In the genomic region with DNA sequence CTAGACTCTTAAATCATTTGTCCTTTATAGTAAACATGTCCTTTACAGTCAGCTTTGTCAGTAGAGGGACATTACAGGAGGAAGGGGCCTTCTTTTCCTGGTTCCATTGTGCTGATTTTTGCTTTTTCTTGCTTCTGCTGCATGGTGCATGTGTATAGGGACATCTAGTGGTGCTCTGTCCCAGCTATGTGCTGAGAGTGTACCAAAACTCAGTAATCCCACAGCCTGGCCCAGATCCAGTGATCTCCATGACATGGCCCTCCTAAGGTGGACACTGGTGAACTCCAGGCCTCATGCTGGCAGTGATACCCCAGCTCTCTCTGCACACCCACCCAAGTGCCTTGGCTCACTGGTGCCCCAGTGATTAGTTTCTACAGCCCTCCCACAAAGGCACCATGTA, we compare ENCODE assay signal across 11 cellular contexts. TPM values are rescaled to one million over a fixed set of nuclear protein-coding genes. Genes with fewer than 3 reads are reported as not detected.
A peak's percentile ranks its signal among the peaks of the same experiment; 100 is the strongest.
DNase-seq lines count a peak whose midpoint lies in the region; ATAC-seq, FAIRE-seq and TF ChIP-seq lines count a peak whose summit lies in the region.
"Had no signal": no experiment of that assay in that cellular context is flagged by ENCODE, and none has a peak within 500 bp of the region (broad histone marks: within the 10 kb centered on the region; RNA-seq: fewer than 3 reads in every experiment).

No MANE protein-coding gene starts in this region.

- H3K36me3 ChIP-seq in GM12878 (ENCODE audit: control insufficient read depth in 2 of 2, insufficient read depth in 2 of 2, low read length in 1 of 2): no peaks in the 10 kb centered on the region
- H3K36me3 ChIP-seq: vagina had no signal

- in situ Hi-C loops in GM12878 (cut with MboI): no loop called here

- FAIRE-seq in GM12878 (lab: Jason Lieb, UNC): peak; percentile 13

- POLR2A ChIA-PET in GM12878 (lab: Charles Lee): no interaction called here

- H3K36me3 Mint-ChIP-seq in activated CD8-positive, alpha-beta memory T cell treated with anti-CD3 and anti-CD28 coated beads, Interleukin-2, amount 10 ng/mL, durations not matched to agents 7 days and 5 days: no peaks in the 10 kb centered on the region
- H3K36me3 Mint-ChIP-seq: activated naive CD4-positive, alpha-beta T cell treated with anti-CD3 and anti-CD28 coated beads, Interleukin-2, amount 10 ng/mL, durations not matched to agents 7 days and 5 days had no signal

- H3K4me1 ChIP-seq in GM12878 (ENCODE audit: control insufficient read depth, insufficient read depth, low read length): no peaks in the 10 kb centered on the region
- H3K4me1 ChIP-seq: vagina had no signal

- ATAC-seq in GM12878: peak; percentile 84
- ATAC-seq in activated CD8-positive, alpha-beta memory T cell treated with anti-CD3 and anti-CD28 coated beads, Interleukin-2, amount 10 ng/mL, durations not matched to agents 7 days and 5 days: no peak
- ATAC-seq in HG02938 (IDR thresholded peaks at IDR 0.05; ENCODE audit: unreplicated experiment): no peak
- ATAC-seq in stimulated activated naive CD8-positive, alpha-beta T cell treated with anti-CD3 and anti-CD28 coated beads, Interleukin-15, amount 100 ng/mL, for 72 hours: no peak
- ATAC-seq in GM21737 (IDR thresholded peaks at IDR 0.05; ENCODE audit: unreplicated experiment): no peak

- CTCF ChIA-PET in GM12878 (lab: Yijun Ruan, JAX): interaction anchor here (0.9 to 2.8 kb wide), 12 partner anchors 15 to 451 kb away, joined by 3 to 25 read pairs (median 4); a partner anchor contains a TSS
- CTCF ChIA-PET in activated CD8-positive, alpha-beta memory T cell treated with anti-CD3 and anti-CD28 coated beads, Interleukin-2, amount 10 ng/mL, durations not matched to agents 7 days and 5 days (lab: Charles Lee): no interaction called here

- H3K9me3 Mint-ChIP-seq in activated CD8-positive, alpha-beta memory T cell treated with anti-CD3 and anti-CD28 coated beads, Interleukin-2, amount 10 ng/mL, durations not matched to agents 7 days and 5 days (ENCODE audit: low read depth): no peaks in the 10 kb centered on the region
- no peaks in the 10 kb centered on the region for H3K9me3 Mint-ChIP-seq in stimulated activated naive CD8-positive, alpha-beta T cell treated with anti-CD3 and anti-CD28 coated beads, Interleukin-15, amount 100 ng/mL, for 72 hours
- H3K9me3 Mint-ChIP-seq: activated naive CD4-positive, alpha-beta T cell treated with anti-CD3 and anti-CD28 coated beads, Interleukin-2, amount 10 ng/mL, durations not matched to agents 7 days and 5 days had no signal

- H3K4me1 Mint-ChIP-seq in activated CD8-positive, alpha-beta memory T cell treated with anti-CD3 and anti-CD28 coated beads, Interleukin-2, amount 10 ng/mL, durations not matched to agents 7 days and 5 days: no peaks in the 10 kb centered on the region
- no peaks in the 10 kb centered on the region for H3K4me1 Mint-ChIP-seq in stimulated activated naive CD8-positive, alpha-beta T cell treated with anti-CD3 and anti-CD28 coated beads, Interleukin-15, amount 100 ng/mL, for 72 hours
- H3K4me1 Mint-ChIP-seq: activated naive CD4-positive, alpha-beta T cell treated with anti-CD3 and anti-CD28 coated beads, Interleukin-2, amount 10 ng/mL, durations not matched to agents 7 days and 5 days had no signal

- TF ChIP-seq POLR2A in GM12878 (IDR thresholded peaks at IDR 0.05; ENCODE audit: low read depth, low read length): no peak

- no peaks in the 10 kb centered on the region for H3K9me3 ChIP-seq in GM12878 (replicated peaks; ENCODE audit: control insufficient read depth, insufficient read depth, low read length)
- H3K9me3 ChIP-seq: vagina had no signal

- H3K27me3 ChIP-seq in GM12878 (replicated peaks in 1 of 2; ENCODE audit: control insufficient read depth in 2 of 2, insufficient read depth in 2 of 2, low read length in 1 of 2): no peaks in the 10 kb centered on the region
- H3K27me3 ChIP-seq: vagina had no signal

- TF ChIP-seq CTCF in HFF-Myc (IDR thresholded peaks at IDR 0.05; ENCODE audit: low read depth, low read length, missing control alignments) (peak; percentile 31), GM12878 (IDR thresholded peaks at IDR 0.05 in 2 of 3, conservative IDR thresholded peaks at IDR 0.05 in 1 of 3; ENCODE audit: control insufficient read depth in 2 of 3, extremely low read depth in 1 of 3, insufficient read depth in 1 of 3, low read depth in 3 of 3, low read length in 3 of 3) (peak; percentile 39 to 48 (median 45); a peak in 4 of 6 replicates)

- intact Hi-C loops in GM12878 (cut with micrococcal nuclease; ENCODE audit: unreplicated experiment): loop anchor here (1.0 to 10.0 kb wide), 6 partner anchors 75 to 525 kb away; a partner anchor contains a TSS

- H3K9ac ChIP-seq in GM12878 (ENCODE audit: control insufficient read depth, insufficient read depth, low read length): no peak overlapping the region

- TF ChIP-seq EP300 in GM12878 (IDR thresholded peaks at IDR 0.05; ENCODE audit: borderline replicate concordance in 1 of 2, control insufficient read depth in 1 of 2, low read depth in 2 of 2, low read length in 2 of 2): no peak

- TF ChIP-seq RAD21 in GM12878 (IDR thresholded peaks at IDR 0.05; ENCODE audit: insufficient read depth, low read depth, low read length): peak; percentile 63

- no TSS peak for BruUV-seq in GM12878 (replicated peaks; lab: Mats Ljungman, UMichigan)

- RAD21 ChIA-PET in GM12878 (lab: Charles Lee; ENCODE audit: unreplicated experiment): interaction anchor here (0.9 to 3.2 kb wide), 5 partner anchors 90 to 396 kb away, joined by 3 to 17 read pairs (median 3); a partner anchor contains a TSS

- no peak overlapping the region for H3K27ac ChIP-seq in GM12878 (ENCODE audit: control insufficient read depth, insufficient read depth)
- H3K27ac ChIP-seq: vagina had no signal

- no peak overlapping the region for H3K4me2 ChIP-seq in GM12878 (ENCODE audit: control insufficient read depth, insufficient read depth)

- H3K4me3 ChIP-seq in HFF-Myc (replicated peaks; ENCODE audit: low read depth, low read length) (no peak overlapping the region), GM12878 (no peak overlapping the region)
- H3K4me3 ChIP-seq: vagina had no signal

- no peak overlapping the region for H2AFZ ChIP-seq in GM12878 (ENCODE audit: control insufficient read depth, low read depth, low read length)

- no peaks in the 10 kb centered on the region for H3K27me3 Mint-ChIP-seq in activated CD8-positive, alpha-beta memory T cell treated with anti-CD3 and anti-CD28 coated beads, Interleukin-2, amount 10 ng/mL, durations not matched to agents 7 days and 5 days
- H3K27me3 Mint-ChIP-seq in stimulated activated naive CD8-positive, alpha-beta T cell treated with anti-CD3 and anti-CD28 coated beads, Interleukin-15, amount 100 ng/mL, for 72 hours: no peaks in the 10 kb centered on the region
- H3K27me3 Mint-ChIP-seq: activated naive CD4-positive, alpha-beta T cell treated with anti-CD3 and anti-CD28 coated beads, Interleukin-2, amount 10 ng/mL, durations not matched to agents 7 days and 5 days had no signal

- H3K27ac Mint-ChIP-seq in activated CD8-positive, alpha-beta memory T cell treated with anti-CD3 and anti-CD28 coated beads, Interleukin-2, amount 10 ng/mL, durations not matched to agents 7 days and 5 days: no peak overlapping the region
- peak overlapping the region in 1 of 2 donors; percentile 82 for H3K27ac Mint-ChIP-seq in stimulated activated naive CD8-positive, alpha-beta T cell treated with anti-CD3 and anti-CD28 coated beads, Interleukin-15, amount 100 ng/mL, for 72 hours
- H3K27ac Mint-ChIP-seq: activated naive CD4-positive, alpha-beta T cell treated with anti-CD3 and anti-CD28 coated beads, Interleukin-2, amount 10 ng/mL, durations not matched to agents 7 days and 5 days had no signal

- no peaks in the 10 kb centered on the region for H3K79me2 ChIP-seq in GM12878 (ENCODE audit: control insufficient read depth, insufficient read depth, low read length)

- DNase-seq in DMS53 (lab: John Stamatoyannopoulos, UW) (peak; percentile 55), HFF-Myc (ENCODE audit: extremely low read depth, low read depth) (no peak), GM12878 (ENCODE audit: low read depth, low spot score) (no peak), lung microvascular endothelial cell (ENCODE audit: low read depth in 2 of 2) (peak; percentile 37 to 47)
- DNase-seq in activated CD8-positive, alpha-beta memory T cell treated with anti-CD3 and anti-CD28 coated beads, Interleukin-2, amount 10 ng/mL, durations not matched to agents 7 days and 5 days: no peak
- no peak for DNase-seq in stimulated activated naive CD8-positive, alpha-beta T cell treated with anti-CD3 and anti-CD28 coated beads, Interleukin-15, amount 100 ng/mL, for 72 hours
- DNase-seq: activated naive CD4-positive, alpha-beta T cell treated with anti-CD3 and anti-CD28 coated beads, Interleukin-2, amount 10 ng/mL, durations not matched to agents 7 days and 5 days; Right ventricle myocardium superior had no signal

- SMC1A ChIA-PET in GM12878 (lab: Charles Lee; ENCODE audit: uncharacterized antibody, unreplicated experiment): interaction anchor here (0.6 to 2.5 kb wide), 17 partner anchors 11 to 753 kb away, joined by 3 to 21 read pairs (median 3); a partner anchor contains a TSS

- H4K20me1 ChIP-seq in GM12878 (ENCODE audit: control insufficient read depth, insufficient read depth): no peaks in the 10 kb centered on the region

- H3K4me3 Mint-ChIP-seq in activated CD8-positive, alpha-beta memory T cell treated with anti-CD3 and anti-CD28 coated beads, Interleukin-2, amount 10 ng/mL, durations not matched to agents 7 days and 5 days: no peak overlapping the region
- H3K4me3 Mint-ChIP-seq in stimulated activated naive CD8-positive, alpha-beta T cell treated with anti-CD3 and anti-CD28 coated beads, Interleukin-15, amount 100 ng/mL, for 72 hours: no peak overlapping the region
- H3K4me3 Mint-ChIP-seq: activated naive CD4-positive, alpha-beta T cell treated with anti-CD3 and anti-CD28 coated beads, Interleukin-2, amount 10 ng/mL, durations not matched to agents 7 days and 5 days had no signal

RNA-seq across cellular contexts. Expression of a gene that starts 45.2 kb away (rescaled TPM):
- total RNA-seq in GM12878 (2013; cell fraction: nucleolus; rRNA removed): not detected in 2 replicates
- total RNA-seq in GM12878 (2014; rRNA removed) (not detected in 2 replicates), GM12878 (2014; rRNA removed; fragmentation: Illumina TruSeq; extraction: Trizol) (not detected in 2 replicates), GM12878 (2021) (0.21 TPM in 1 of 2 replicates, not detected in the other), lung microvascular endothelial cell (not detected in 2 replicates)
- polyA plus RNA-seq in GM12878 (2011; ENCODE audit: low read depth): not detected
- polyA plus RNA-seq in GM12878 (2011; rRNA removed) (0.05 and 0.10 TPM in 2 replicates), GM12878 (2014; fragmentation: Illumina TruSeq; extraction: Trizol) (not detected in 2 replicates), GM12878 (2014; fragmentation: Nextera tagmentation; extraction: Ambion mirVana) (not detected), GM12878 (2014; rRNA removed) (not detected in 2 replicates), GM12878 (2016; fragmentation: Nextera tagmentation; extraction: Ambion mirVana) (not detected)
- polyA plus RNA-seq in GM12878 (2011; cell fraction: cytosol; rRNA removed): 0.12 and 0.25 TPM in 2 replicates
- polyA plus RNA-seq in GM12878 (2011; cell fraction: nucleus; rRNA removed): 0.32 and 0.57 TPM in 2 replicates
- not detected in 2 replicates for polyA plus RNA-seq in GM12878 (2012)
- 0.15 TPM in 1 of 2 replicates, not detected in the other for polyA minus RNA-seq in GM12878 (2011; rRNA and poly(A)+ RNA removed)
- polyA minus RNA-seq in GM12878 (2011; cell fraction: cytosol; rRNA and poly(A)+ RNA removed): not detected in 2 replicates
- polyA minus RNA-seq in GM12878 (2011; cell fraction: nucleus; rRNA and poly(A)+ RNA removed): not detected in 2 replicates
- total RNA-seq in activated CD8-positive, alpha-beta memory T cell treated with anti-CD3 and anti-CD28 coated beads, Interleukin-2, amount 10 ng/mL, durations not matched to agents 7 days and 5 days: not detected
- total RNA-seq: Right ventricle myocardium superior, vagina had no signal

Comparison
In these comparisons a context has a peak if more than half of its experiments do, and no peak if none do; other contexts are left out.
1. DNase-seq: peak in DMS53 (single experiment) and lung microvascular endothelial cell (2 of 2); none in HFF-Myc (single experiment), GM12878 (single experiment), activated CD8-positive, alpha-beta memory T cell treated with anti-CD3 and anti-CD28 coated beads, Interleukin-2, amount 10 ng/mL, durations not matched to agents 7 days and 5 days (single experiment) and stimulated activated naive CD8-positive, alpha-beta T cell treated with anti-CD3 and anti-CD28 coated beads, Interleukin-15, amount 100 ng/mL, for 72 hours (0 of 2).